8 cellular contexts compared by ENCODE assay signal in genomic region chr10:124530215-124530665, GRCh38.
DNase-seq lines count a peak whose midpoint lies in the region; ATAC-seq and TF ChIP-seq lines count a peak whose summit lies in the region.

No MANE protein-coding gene starts in this region.

- DNase-seq in DMS53 treated with DMSO at 0.1 percent for 48 hours (lab: John Stamatoyannopoulos, UW; ENCODE audit: unreplicated experiment): peak; percentile 61
- peak; percentile 72 for DNase-seq in HT1080 (ENCODE audit: low read depth)
- peak; percentile 81 for DNase-seq in RKO (ENCODE audit: low spot score)
- peak; percentile 74 to 79 for DNase-seq in activated T-helper 1 cell treated with anti-CD3 and anti-CD28 coated beads, Interleukin-2, amount 50 U/mL, for 16 hours (ENCODE audit: low read depth in 1 of 2, low spot score in 1 of 2)
- DNase-seq in fibroblast of pulmonary artery (ENCODE audit: low read depth): peak; percentile 80
- DNase-seq in non-pigmented ciliary epithelial cell (ENCODE audit: low read depth): peak; percentile 26
- peak in 48 of 49 donors; percentile 21 to 94 (median 75) for DNase-seq in substantia nigra (lab: John Stamatoyannopoulos, UW)

- H3K27ac ChIP-seq in substantia nigra (ENCODE audit: low read depth, low read length, poor library complexity, severe bottlenecking): no peak overlapping the region

- TF ChIP-seq CTCF in fibroblast of pulmonary artery (IDR thresholded peaks at IDR 0.05; ENCODE audit: low read length, missing control alignments): peak; percentile 87

- peak; percentile 83 for ATAC-seq in GM21423 (IDR thresholded peaks at IDR 0.05; ENCODE audit: unreplicated experiment)

- H3K4me3 ChIP-seq in fibroblast of pulmonary artery (replicated peaks; ENCODE audit: low read depth, low read length): no peak overlapping the region

Comparison
In these comparisons a context has a peak if more than half of its experiments do, and no peak if none do; other contexts are left out.
1. DNase-seq: peak in every context shown above with its lines; median percentile 81 in RKO; 80 in fibroblast of pulmonary artery; 76 in activated T-helper 1 cell treated with anti-CD3 and anti-CD28 coated beads, Interleukin-2, amount 50 U/mL, for 16 hours; 75 in substantia nigra; 72 in HT1080; 61 in DMS53 treated with DMSO at 0.1 percent for 48 hours; 26 in non-pigmented ciliary epithelial cell.